ENCODE assay signal across 1 cellular context in the genomic region with DNA sequence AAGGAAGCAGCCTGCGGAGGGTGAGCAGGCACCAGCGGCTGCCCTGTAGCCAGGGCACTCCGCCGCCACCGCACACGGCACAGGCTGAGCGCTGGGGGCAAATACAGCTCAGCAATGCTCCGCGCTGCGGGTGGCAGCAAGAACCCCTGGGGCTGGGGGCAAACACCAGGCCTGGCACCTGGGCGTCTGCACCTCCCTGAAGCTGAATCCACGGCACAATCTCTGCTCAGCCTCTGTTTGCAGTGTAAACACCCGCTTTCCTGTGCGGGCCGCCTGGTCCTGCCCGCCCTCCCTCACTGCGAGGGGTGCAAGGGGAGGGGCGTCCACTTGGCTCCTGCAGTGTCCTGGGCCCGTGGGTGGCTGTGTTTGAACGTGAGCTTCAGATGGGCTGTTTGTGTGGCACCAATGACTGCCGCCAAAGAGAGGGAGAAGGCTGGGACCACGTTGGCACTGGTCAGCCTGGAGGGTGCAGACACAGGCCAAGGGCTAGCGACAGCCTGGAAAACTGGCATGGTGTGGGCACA.
TF ChIP-seq lines count a peak whose summit lies in the region.

No MANE protein-coding gene starts in this region.

TF ChIP-seq in HepG2, 621 proteins besides CTCF, POLR2A, EP300 and RAD21 (continued from another document and continues in another):
- TF ChIP-seq, protein P1, sequence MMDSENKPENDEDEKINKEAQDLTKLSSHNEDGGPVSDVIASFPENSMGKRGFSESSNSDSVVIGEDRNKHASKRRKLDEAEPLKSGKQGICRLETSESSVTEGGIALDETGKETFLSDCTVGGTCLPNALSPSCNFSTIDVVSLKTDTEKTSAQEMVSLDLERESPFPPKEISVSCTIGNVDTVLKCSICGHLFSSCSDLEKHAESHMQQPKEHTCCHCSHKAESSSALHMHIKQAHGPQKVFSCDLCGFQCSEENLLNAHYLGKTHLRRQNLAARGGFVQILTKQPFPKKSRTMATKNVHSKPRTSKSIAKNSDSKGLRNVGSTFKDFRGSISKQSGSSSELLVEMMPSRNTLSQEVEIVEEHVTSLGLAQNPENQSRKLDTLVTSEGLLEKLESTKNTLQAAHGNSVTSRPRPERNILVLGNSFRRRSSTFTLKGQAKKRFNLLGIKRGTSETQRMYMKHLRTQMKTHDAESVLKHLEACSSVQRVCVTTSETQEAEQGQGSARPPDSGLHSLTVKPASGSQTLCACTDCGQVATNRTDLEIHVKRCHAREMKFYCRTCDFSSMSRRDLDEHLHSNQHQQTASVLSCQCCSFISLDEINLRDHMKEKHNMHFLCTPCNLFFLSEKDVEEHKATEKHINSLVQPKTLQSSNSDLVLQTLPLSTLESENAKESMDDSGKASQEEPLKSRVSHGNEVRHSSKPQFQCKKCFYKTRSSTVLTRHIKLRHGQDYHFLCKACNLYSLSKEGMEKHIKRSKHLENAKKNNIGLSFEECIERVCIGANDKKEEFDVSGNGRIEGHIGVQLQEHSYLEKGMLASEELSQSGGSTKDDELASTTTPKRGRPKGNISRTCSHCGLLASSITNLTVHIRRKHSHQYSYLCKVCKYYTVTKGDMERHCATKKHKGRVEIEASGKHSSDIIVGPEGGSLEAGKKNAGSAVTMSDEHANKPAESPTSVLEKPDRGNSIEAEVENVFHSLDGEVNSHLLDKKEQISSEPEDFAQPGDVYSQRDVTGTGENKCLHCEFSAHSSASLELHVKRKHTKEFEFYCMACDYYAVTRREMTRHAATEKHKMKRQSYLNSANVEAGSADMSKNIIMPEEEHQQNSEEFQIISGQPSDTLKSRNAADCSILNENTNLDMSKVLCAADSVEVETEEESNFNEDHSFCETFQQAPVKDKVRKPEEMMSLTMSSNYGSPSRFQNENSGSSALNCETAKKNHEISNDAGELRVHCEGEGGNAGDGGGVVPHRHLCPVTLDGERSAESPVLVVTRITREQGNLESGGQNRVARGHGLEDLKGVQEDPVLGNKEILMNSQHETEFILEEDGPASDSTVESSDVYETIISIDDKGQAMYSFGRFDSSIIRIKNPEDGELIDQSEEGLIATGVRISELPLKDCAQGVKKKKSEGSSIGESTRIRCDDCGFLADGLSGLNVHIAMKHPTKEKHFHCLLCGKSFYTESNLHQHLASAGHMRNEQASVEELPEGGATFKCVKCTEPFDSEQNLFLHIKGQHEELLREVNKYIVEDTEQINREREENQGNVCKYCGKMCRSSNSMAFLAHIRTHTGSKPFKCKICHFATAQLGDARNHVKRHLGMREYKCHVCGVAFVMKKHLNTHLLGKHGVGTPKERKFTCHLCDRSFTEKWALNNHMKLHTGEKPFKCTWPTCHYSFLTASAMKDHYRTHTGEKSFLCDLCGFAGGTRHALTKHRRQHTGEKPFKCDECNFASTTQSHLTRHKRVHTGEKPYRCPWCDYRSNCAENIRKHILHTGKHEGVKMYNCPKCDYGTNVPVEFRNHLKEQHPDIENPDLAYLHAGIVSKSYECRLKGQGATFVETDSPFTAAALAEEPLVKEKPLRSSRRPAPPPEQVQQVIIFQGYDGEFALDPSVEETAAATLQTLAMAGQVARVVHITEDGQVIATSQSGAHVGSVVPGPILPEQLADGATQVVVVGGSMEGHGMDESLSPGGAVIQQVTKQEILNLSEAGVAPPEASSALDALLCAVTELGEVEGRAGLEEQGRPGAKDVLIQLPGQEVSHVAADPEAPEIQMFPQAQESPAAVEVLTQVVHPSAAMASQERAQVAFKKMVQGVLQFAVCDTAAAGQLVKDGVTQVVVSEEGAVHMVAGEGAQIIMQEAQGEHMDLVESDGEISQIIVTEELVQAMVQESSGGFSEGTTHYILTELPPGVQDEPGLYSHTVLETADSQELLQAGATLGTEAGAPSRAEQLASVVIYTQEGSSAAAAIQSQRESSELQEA (CRISPR knock-in tag; IDR thresholded peaks at IDR 0.05; ENCODE audit: not compliant biosample characterization), result peak; percentile 19
- TF ChIP-seq PCBP2 (optimal IDR thresholded peaks at IDR 0.05; ENCODE audit: low read depth, low read length, poor library complexity, severe bottlenecking) (no peak), ZNF451 (CRISPR knock-in tag; IDR thresholded peaks at IDR 0.05) (no peak), ZNF543 (CRISPR knock-in tag; IDR thresholded peaks at IDR 0.05) (no peak), ZNF350 (CRISPR knock-in tag; IDR thresholded peaks at IDR 0.05; ENCODE audit: borderline replicate concordance, low read depth) (no peak; the same call in 1 of the 2 replicates), ZIK1 (CRISPR knock-in tag; IDR thresholded peaks at IDR 0.05; ENCODE audit: borderline replicate concordance, low read depth) (no peak), ZNF850 (CRISPR knock-in tag; conservative IDR thresholded peaks at IDR 0.05) (no peak), FOXJ3 (CRISPR knock-in tag; IDR thresholded peaks at IDR 0.05; ENCODE audit: borderline replicate concordance) (no peak), SMAD1 (CRISPR knock-in tag; IDR thresholded peaks at IDR 0.05; ENCODE audit: borderline replicate concordance, low read depth) (no peak), HIVEP1 (CRISPR knock-in tag; IDR thresholded peaks at IDR 0.05) (no peak), PHF5A (CRISPR knock-in tag; IDR thresholded peaks at IDR 0.05; ENCODE audit: low read depth, unreplicated experiment) (no peak), HNF4G (IDR thresholded peaks at IDR 0.05; ENCODE audit: borderline replicate concordance, low read depth, low read length) (no peak), HNF4G (CRISPR knock-in tag; IDR thresholded peaks at IDR 0.05; ENCODE audit: borderline replicate concordance, low read depth) (peak; percentile 65; the same call in 1 of the 2 replicates), ZNF547 (CRISPR knock-in tag; IDR thresholded peaks at IDR 0.05) (no peak), PITX1 (CRISPR knock-in tag; IDR thresholded peaks at IDR 0.05) (peak; percentile 72), THAP9 (CRISPR knock-in tag; IDR thresholded peaks at IDR 0.05; ENCODE audit: borderline replicate concordance) (peak; percentile 11; the same call in 1 of the 2 replicates), BRD4 (CRISPR knock-in tag; IDR thresholded peaks at IDR 0.05) (no peak), TOPORS (CRISPR knock-in tag; IDR thresholded peaks at IDR 0.05) (no peak), ZNF772 (CRISPR knock-in tag; IDR thresholded peaks at IDR 0.05) (peak; percentile 87; the same call in 1 of the 2 replicates), ZNF607 (CRISPR knock-in tag; IDR thresholded peaks at IDR 0.05; ENCODE audit: borderline replicate concordance) (no peak), ZNF879 (CRISPR knock-in tag; IDR thresholded peaks at IDR 0.05) (no peak), HOXD1 (CRISPR knock-in tag; IDR thresholded peaks at IDR 0.05) (no peak), TGIF2 (CRISPR knock-in tag; IDR thresholded peaks at IDR 0.05) (no peak), ZFP37 (CRISPR knock-in tag; IDR thresholded peaks at IDR 0.05; ENCODE audit: borderline replicate concordance) (no peak), JUNB (CRISPR knock-in tag; IDR thresholded peaks at IDR 0.05; ENCODE audit: borderline replicate concordance) (no peak), HDAC1 (CRISPR knock-in tag; IDR thresholded peaks at IDR 0.05) (peak; percentile 85), LRRFIP1 (CRISPR knock-in tag; conservative IDR thresholded peaks at IDR 0.05) (no peak), ZNF598 (CRISPR knock-in tag; IDR thresholded peaks at IDR 0.05; ENCODE audit: borderline replicate concordance) (no peak; the same call in 1 of the 2 replicates), SRF (IDR thresholded peaks at IDR 0.05; ENCODE audit: low read depth, low read length) (no peak), ZNF501 (CRISPR knock-in tag; IDR thresholded peaks at IDR 0.05) (0 out of 2 replicates have a peak, but pooled peaks have one; percentile 34), ZNF460 (CRISPR knock-in tag; IDR thresholded peaks at IDR 0.05; ENCODE audit: borderline replicate concordance) (no peak), RCOR2 (CRISPR knock-in tag; IDR thresholded peaks at IDR 0.05) (no peak)
- TF ChIP-seq, protein P2, sequence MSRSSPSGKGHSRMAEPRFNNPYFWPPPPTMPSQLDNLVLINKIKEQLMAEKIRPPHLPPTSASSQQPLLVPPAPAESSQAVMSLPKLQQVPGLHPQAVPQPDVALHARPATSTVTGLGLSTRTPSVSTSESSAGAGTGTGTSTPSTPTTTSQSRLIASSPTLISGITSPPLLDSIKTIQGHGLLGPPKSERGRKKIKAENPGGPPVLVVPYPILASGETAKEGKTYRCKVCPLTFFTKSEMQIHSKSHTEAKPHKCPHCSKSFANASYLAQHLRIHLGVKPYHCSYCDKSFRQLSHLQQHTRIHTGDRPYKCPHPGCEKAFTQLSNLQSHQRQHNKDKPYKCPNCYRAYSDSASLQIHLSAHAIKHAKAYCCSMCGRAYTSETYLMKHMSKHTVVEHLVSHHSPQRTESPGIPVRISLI (CRISPR knock-in tag; IDR thresholded peaks at IDR 0.05; ENCODE audit: borderline replicate concordance), result no peak
- TF ChIP-seq, protein P3, sequence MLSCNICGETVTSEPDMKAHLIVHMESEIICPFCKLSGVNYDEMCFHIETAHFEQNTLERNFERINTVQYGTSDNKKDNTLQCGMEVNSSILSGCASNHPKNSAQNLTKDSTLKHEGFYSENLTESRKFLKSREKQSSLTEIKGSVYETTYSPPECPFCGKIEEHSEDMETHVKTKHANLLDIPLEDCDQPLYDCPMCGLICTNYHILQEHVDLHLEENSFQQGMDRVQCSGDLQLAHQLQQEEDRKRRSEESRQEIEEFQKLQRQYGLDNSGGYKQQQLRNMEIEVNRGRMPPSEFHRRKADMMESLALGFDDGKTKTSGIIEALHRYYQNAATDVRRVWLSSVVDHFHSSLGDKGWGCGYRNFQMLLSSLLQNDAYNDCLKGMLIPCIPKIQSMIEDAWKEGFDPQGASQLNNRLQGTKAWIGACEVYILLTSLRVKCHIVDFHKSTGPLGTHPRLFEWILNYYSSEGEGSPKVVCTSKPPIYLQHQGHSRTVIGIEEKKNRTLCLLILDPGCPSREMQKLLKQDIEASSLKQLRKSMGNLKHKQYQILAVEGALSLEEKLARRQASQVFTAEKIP (CRISPR knock-in tag; IDR thresholded peaks at IDR 0.05; ENCODE audit: borderline replicate concordance), result no peak
- TF ChIP-seq, protein P4, sequence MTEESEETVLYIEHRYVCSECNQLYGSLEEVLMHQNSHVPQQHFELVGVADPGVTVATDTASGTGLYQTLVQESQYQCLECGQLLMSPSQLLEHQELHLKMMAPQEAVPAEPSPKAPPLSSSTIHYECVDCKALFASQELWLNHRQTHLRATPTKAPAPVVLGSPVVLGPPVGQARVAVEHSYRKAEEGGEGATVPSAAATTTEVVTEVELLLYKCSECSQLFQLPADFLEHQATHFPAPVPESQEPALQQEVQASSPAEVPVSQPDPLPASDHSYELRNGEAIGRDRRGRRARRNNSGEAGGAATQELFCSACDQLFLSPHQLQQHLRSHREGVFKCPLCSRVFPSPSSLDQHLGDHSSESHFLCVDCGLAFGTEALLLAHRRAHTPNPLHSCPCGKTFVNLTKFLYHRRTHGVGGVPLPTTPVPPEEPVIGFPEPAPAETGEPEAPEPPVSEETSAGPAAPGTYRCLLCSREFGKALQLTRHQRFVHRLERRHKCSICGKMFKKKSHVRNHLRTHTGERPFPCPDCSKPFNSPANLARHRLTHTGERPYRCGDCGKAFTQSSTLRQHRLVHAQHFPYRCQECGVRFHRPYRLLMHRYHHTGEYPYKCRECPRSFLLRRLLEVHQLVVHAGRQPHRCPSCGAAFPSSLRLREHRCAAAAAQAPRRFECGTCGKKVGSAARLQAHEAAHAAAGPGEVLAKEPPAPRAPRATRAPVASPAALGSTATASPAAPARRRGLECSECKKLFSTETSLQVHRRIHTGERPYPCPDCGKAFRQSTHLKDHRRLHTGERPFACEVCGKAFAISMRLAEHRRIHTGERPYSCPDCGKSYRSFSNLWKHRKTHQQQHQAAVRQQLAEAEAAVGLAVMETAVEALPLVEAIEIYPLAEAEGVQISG (CRISPR knock-in tag; IDR thresholded peaks at IDR 0.05), result no peak
- TF ChIP-seq, protein P5, sequence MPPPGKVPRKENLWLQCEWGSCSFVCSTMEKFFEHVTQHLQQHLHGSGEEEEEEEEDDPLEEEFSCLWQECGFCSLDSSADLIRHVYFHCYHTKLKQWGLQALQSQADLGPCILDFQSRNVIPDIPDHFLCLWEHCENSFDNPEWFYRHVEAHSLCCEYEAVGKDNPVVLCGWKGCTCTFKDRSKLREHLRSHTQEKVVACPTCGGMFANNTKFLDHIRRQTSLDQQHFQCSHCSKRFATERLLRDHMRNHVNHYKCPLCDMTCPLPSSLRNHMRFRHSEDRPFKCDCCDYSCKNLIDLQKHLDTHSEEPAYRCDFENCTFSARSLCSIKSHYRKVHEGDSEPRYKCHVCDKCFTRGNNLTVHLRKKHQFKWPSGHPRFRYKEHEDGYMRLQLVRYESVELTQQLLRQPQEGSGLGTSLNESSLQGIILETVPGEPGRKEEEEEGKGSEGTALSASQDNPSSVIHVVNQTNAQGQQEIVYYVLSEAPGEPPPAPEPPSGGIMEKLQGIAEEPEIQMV (CRISPR knock-in tag; IDR thresholded peaks at IDR 0.05; ENCODE audit: low read depth), result no peak
